ENCODE assay signal across 19 cellular contexts in the genomic region with DNA sequence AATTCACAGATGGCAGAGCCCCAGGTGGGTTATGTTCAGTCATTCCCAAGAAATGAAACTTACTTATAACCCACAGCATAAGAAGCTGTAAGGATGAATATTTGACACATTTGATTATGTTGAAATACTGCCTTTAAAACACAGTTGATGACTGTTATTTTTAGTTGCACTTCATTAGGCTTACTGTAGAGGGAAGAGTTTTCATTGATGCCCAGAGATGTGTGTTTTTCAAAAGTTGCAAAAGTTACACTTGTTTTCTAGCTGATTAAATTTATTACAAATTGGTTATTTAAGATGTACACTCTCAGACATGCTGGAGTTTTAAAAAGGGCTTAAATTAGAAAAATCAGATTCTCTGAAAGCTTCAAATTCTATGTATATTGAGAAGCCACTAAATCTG.
DNase-seq lines count a peak whose midpoint lies in the region; ATAC-seq and TF ChIP-seq lines count a peak whose summit lies in the region.
"Had no signal": no experiment of that assay in that cellular context is flagged by ENCODE, and none has a peak within 500 bp of the region (broad histone marks: within the 10 kb centered on the region; RNA-seq: fewer than 3 reads in every experiment).

No MANE protein-coding gene starts in this region.

- H3K36me3 ChIP-seq in psoas muscle (ENCODE audit: insufficient read depth in 1 of 2, low read depth in 1 of 2): no peaks in the 10 kb centered on the region
- H3K36me3 ChIP-seq: colonic mucosa had no signal

- peaks cover 4 to 5% of the 10 kb centered on the region in 2 experiments for H3K9me3 Mint-ChIP-seq in H9

- H3K27me3 Mint-ChIP-seq in H9 (ENCODE audit: low read depth): peaks cover 3% of the 10 kb centered on the region; the same call in 1 of the 2 replicates
- H3K27me3 Mint-ChIP-seq: naive B cell had no signal

- H4K91ac ChIP-seq in H9 (ENCODE audit: insufficient read length, low read depth, low read length): no peak overlapping the region

- no peak for DNase-seq in H9
- DNase-seq in fibroblast of the aortic adventitia (ENCODE audit: low read depth): peak; percentile 8
- DNase-seq in renal cortical epithelial cell (ENCODE audit: low read depth): peak; percentile 7
- DNase-seq in stimulated activated CD4-positive, alpha-beta T cell treated with anti-CD3 and anti-CD28 coated beads, Interleukin-4, amount 100 ng/mL, for 4 hours: no peak
- DNase-seq in hypothalamus (lab: John Stamatoyannopoulos, UW): no peak
- DNase-seq in psoas muscle: no peak
- no peak for DNase-seq in DMS53 (lab: John Stamatoyannopoulos, UW)
- DNase-seq: aorta; CD4-positive, CD25-positive, alpha-beta regulatory T cell; colonic mucosa; DND-41; immature natural killer cell; naive B cell; NCI-H187 treated with DMSO at 0.1 percent for 48 hours; NCI-H510A; Right ventricle myocardium superior; T-helper 1 cell had no signal

- H3K9me3 ChIP-seq in H9 (ENCODE audit: control insufficient read depth, low read depth, low read length): no peaks in the 10 kb centered on the region
- no peaks in the 10 kb centered on the region for H3K9me3 ChIP-seq in psoas muscle
- H3K9me3 ChIP-seq: colonic mucosa had no signal

- no peaks in the 10 kb centered on the region for H4K20me1 ChIP-seq in H9 (ENCODE audit: control insufficient read depth, insufficient read depth, insufficient read length)

- H2BK5ac ChIP-seq in H9 (ENCODE audit: insufficient read length, low read length): no peak overlapping the region

- H2BK120ac ChIP-seq in H9 (ENCODE audit: low read depth, low read length, poor library complexity, severe bottlenecking): no peak overlapping the region

- H2AK5ac ChIP-seq in H9 (ENCODE audit: insufficient read length, low read length): no peak overlapping the region

- no peak overlapping the region for H3K56ac ChIP-seq in H9 (ENCODE audit: insufficient read length, low read depth, low read length)

- no peaks in the 10 kb centered on the region for H3K79me1 ChIP-seq in H9 (ENCODE audit: insufficient read depth, low read depth, low read length, poor library complexity, severe bottlenecking)

- no peak overlapping the region for H3K23ac ChIP-seq in H9 (ENCODE audit: insufficient read length, low read depth, low read length)

- H3T11ph ChIP-seq in H9 (ENCODE audit: low read length): no peak overlapping the region

- no peak overlapping the region for H4K8ac ChIP-seq in H9 (replicated peaks; ENCODE audit: insufficient read length, low read depth, low read length)

- H3K27ac ChIP-seq in H9 (ENCODE audit: insufficient read length, low read depth, low read length): no peak overlapping the region
- H3K27ac ChIP-seq in psoas muscle: no peak overlapping the region
- H3K27ac ChIP-seq: colonic mucosa had no signal

- intact Hi-C loops in psoas muscle (cut with DNase I): no loop called here

- no peaks in the 10 kb centered on the region for H3K23me2 ChIP-seq in H9 (ENCODE audit: insufficient read length, low read depth, low read length, poor library complexity, severe bottlenecking)

- ATAC-seq in SK-N-SH treated with all-trans-retinoic acid at 6 μM for 48 hours (peak; percentile 23; the same call in 1 of the 3 replicates), psoas muscle (no peak)
- ATAC-seq: stimulated activated effector memory CD8-positive, alpha-beta T cell treated with anti-CD3 and anti-CD28 coated beads, Interleukin-12 subunit alpha, Interleukin-12 subunit beta, amount 100 ng/mL, for 72 hours had no signal

- H3K79me2 ChIP-seq in H9 (ENCODE audit: insufficient read depth, low read length): no peaks in the 10 kb centered on the region

- no peak overlapping the region for H2AFZ ChIP-seq in H9 (ENCODE audit: low read length)

- no peak overlapping the region for H3K18ac ChIP-seq in H9 (ENCODE audit: insufficient read length, low read depth, low read length)

- H3K4me1 ChIP-seq in H9 (ENCODE audit: insufficient read depth, low read length): no peaks in the 10 kb centered on the region
- no peaks in the 10 kb centered on the region for H3K4me1 ChIP-seq in psoas muscle
- H3K4me1 ChIP-seq: colonic mucosa had no signal

- no peak overlapping the region for H3K14ac ChIP-seq in H9 (ENCODE audit: insufficient read depth, low read length)

- no peak overlapping the region for H3K4me3 Mint-ChIP-seq in H9
- H3K4me3 Mint-ChIP-seq: CD4-positive, CD25-positive, alpha-beta regulatory T cell; immature natural killer cell; naive B cell; stimulated activated effector memory CD8-positive, alpha-beta T cell treated with anti-CD3 and anti-CD28 coated beads, Interleukin-12 subunit alpha, Interleukin-12 subunit beta, amount 100 ng/mL, for 72 hours had no signal

- H3K9ac ChIP-seq in H9 (ENCODE audit: extremely low read depth, insufficient read length, low read length): no peak overlapping the region

- no peak overlapping the region for H2BK20ac ChIP-seq in H9 (ENCODE audit: low read depth, low read length, poor library complexity, severe bottlenecking)

- H3K36me3 Mint-ChIP-seq in H9 (ENCODE audit: insufficient read depth in 1 of 3, low read depth in 3 of 3): peaks cover 0 to 7% (median 2%) of the 10 kb centered on the region in 3 experiments; a peak in 4 of 7 replicates
- H3K36me3 Mint-ChIP-seq: immature natural killer cell; naive B cell; stimulated activated effector memory CD8-positive, alpha-beta T cell treated with anti-CD3 and anti-CD28 coated beads, Interleukin-12 subunit alpha, Interleukin-12 subunit beta, amount 100 ng/mL, for 72 hours had no signal

- TF ChIP-seq CTCF in H9 (conservative IDR thresholded peaks at IDR 0.05): peak; percentile 41; the same call in 2 of the 3 replicates
- TF ChIP-seq CTCF in fibroblast of the aortic adventitia (IDR thresholded peaks at IDR 0.05; ENCODE audit: insufficient read depth, low read length): peak; percentile 37
- no peak for TF ChIP-seq CTCF in psoas muscle (IDR thresholded peaks at IDR 0.05)

- no peak overlapping the region for H4K5ac ChIP-seq in H9 (ENCODE audit: insufficient read length, low read depth, low read length)

- H3K27me3 ChIP-seq in H9 (ENCODE audit: insufficient read depth, low read length) (no peaks in the 10 kb centered on the region), psoas muscle (ENCODE audit: insufficient read depth in 3 of 3, low read length in 2 of 3) (no peaks in the 10 kb centered on the region)
- H3K27me3 ChIP-seq: colonic mucosa had no signal

- H2BK15ac ChIP-seq in H9 (ENCODE audit: low read depth, low read length): no peak overlapping the region

- H3K4me1 Mint-ChIP-seq in H9: peaks cover 16 to 23% of the 10 kb centered on the region in 2 experiments
- H3K4me1 Mint-ChIP-seq: immature natural killer cell; naive B cell; stimulated activated effector memory CD8-positive, alpha-beta T cell treated with anti-CD3 and anti-CD28 coated beads, Interleukin-12 subunit alpha, Interleukin-12 subunit beta, amount 100 ng/mL, for 72 hours had no signal

- H3K27ac Mint-ChIP-seq in H9: no peak overlapping the region
- H3K27ac Mint-ChIP-seq: CD4-positive, CD25-positive, alpha-beta regulatory T cell; immature natural killer cell; naive B cell; stimulated activated effector memory CD8-positive, alpha-beta T cell treated with anti-CD3 and anti-CD28 coated beads, Interleukin-12 subunit alpha, Interleukin-12 subunit beta, amount 100 ng/mL, for 72 hours had no signal

- no peak overlapping the region for H2BK12ac ChIP-seq in H9 (ENCODE audit: insufficient read length, low read depth, low read length)

- H3K4ac ChIP-seq in H9 (ENCODE audit: low read depth, low read length): no peak overlapping the region

- H3K4me2 ChIP-seq in H9 (ENCODE audit: insufficient read depth, insufficient read length, low read length): no peak overlapping the region

- H3K4me3 ChIP-seq in fibroblast of the aortic adventitia (ENCODE audit: low read depth, low read length) (no peak overlapping the region), psoas muscle (no peak overlapping the region)
- H3K4me3 ChIP-seq: colonic mucosa had no signal

TF ChIP-seq in SK-N-SH treated with all-trans-retinoic acid at 6 μM for 48 hours, 23 proteins besides CTCF, POLR2A, EP300 and RAD21:
- TF ChIP-seq PPARA (CRISPR knock-in tag; IDR thresholded peaks at IDR 0.05; ENCODE audit: borderline replicate concordance) (no peak), ZFP30 (CRISPR knock-in tag; IDR thresholded peaks at IDR 0.05) (no peak), SNAI2 (CRISPR knock-in tag; IDR thresholded peaks at IDR 0.05) (no peak), ZNF565 (CRISPR knock-in tag; conservative IDR thresholded peaks at IDR 0.05; ENCODE audit: low read depth) (no peak), RARB (CRISPR knock-in tag; IDR thresholded peaks at IDR 0.05) (no peak), BACH2 (CRISPR knock-in tag; IDR thresholded peaks at IDR 0.05; ENCODE audit: borderline replicate concordance) (no peak)

Comparison
In these comparisons a context has a peak if more than half of its experiments do, and no peak if none do; other contexts are left out.
1. DNase-seq: peak in fibroblast of the aortic adventitia (single experiment) and renal cortical epithelial cell (single experiment); none in H9 (single experiment), stimulated activated CD4-positive, alpha-beta T cell treated with anti-CD3 and anti-CD28 coated beads, Interleukin-4, amount 100 ng/mL, for 4 hours (0 of 2), hypothalamus (0 of 51), psoas muscle (0 of 2) and DMS53 (single experiment).